Comparison of ENCODE assay signal across 2 cellular contexts in the genomic region with DNA sequence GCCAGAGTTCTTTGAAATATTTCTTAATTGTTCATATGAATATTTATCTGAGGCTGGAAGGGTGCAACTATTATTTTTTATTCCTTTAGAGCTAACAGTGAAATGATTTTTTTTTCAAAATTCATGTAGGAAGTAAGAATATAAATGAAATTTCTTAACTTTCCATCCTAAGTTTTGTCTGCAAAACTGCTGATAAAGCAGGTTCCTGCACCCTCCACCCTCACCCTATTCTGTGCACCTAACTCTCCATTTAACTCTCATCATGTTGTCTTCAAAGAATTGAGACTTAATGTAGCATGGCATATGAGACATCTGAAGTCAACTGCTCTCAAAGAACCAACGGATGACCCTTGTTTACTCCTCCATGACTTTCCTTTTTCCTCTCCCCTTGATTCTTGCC.
TF ChIP-seq lines count a peak whose summit lies in the region.

No MANE protein-coding gene starts in this region.

TF ChIP-seq in A549, 52 proteins besides CTCF, POLR2A, EP300 and RAD21:
- peak; percentile 61 for TF ChIP-seq MAFK (IDR thresholded peaks at IDR 0.05; ENCODE audit: partially characterized antibody)
- TF ChIP-seq EHF (CRISPR knock-in tag; IDR thresholded peaks at IDR 0.05), result no peak

TF ChIP-seq in IMR-90, 13 proteins besides CTCF, POLR2A, EP300 and RAD21 (continued from another document):
- peak; percentile 50; the same call in 1 of the 2 replicates for TF ChIP-seq MAFK (IDR thresholded peaks at IDR 0.05; ENCODE audit: low read depth, low read length)
